ENCODE assay signal across 1 cellular context in the genomic region with DNA sequence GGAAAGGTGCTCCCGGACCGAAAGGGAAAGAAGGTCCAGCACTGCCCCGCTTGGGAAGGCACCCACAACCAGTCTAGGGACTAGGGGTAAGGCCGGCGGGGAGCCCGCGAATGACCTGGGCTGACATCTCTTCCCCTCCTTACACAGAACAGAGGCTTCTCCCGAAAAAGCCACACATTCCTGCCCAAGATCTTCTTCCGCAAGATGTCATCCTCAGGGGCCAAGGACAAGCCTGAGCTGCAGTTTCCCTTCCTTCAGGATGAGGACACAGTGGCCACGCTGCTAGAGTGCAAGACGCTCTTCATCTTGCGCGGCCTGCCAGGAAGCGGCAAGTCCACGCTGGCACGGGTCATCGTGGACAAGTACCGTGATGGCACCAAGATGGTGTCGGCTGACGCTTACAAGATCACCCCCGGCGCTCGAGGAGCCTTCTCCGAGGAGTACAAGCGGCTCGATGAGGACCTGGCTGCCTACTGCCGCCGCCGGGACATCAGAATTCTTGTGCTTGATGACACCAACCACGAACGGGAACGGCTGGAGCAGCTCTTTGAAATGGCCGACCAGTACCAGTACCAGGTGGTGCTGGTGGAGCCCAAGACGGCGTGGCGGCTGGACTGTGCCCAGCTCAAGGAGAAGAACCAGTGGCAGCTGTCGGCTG.
TF ChIP-seq lines count a peak whose summit lies in the region.

No MANE protein-coding gene starts in this region.

TF ChIP-seq in H1, 55 proteins besides CTCF, POLR2A, EP300 and RAD21:
- TF ChIP-seq EZH2 (IDR thresholded peaks at IDR 0.05; ENCODE audit: low read depth, low read length, severe bottlenecking) (no peak), BACH1 (IDR thresholded peaks at IDR 0.05; ENCODE audit: low read length) (no peak), MAFK (IDR thresholded peaks at IDR 0.05; ENCODE audit: low read depth, low read length) (no peak), POLR2AphosphoS5 (IDR thresholded peaks at IDR 0.05; ENCODE audit: low read depth, low read length) (peak; percentile 71; the same call in 1 of the 2 replicates), JUN (IDR thresholded peaks at IDR 0.05; ENCODE audit: low read depth, low read length) (no peak), RXRA (IDR thresholded peaks at IDR 0.05; ENCODE audit: insufficient read depth, low read depth, low read length) (no peak)
